1 cellular context compared by ENCODE assay signal in genomic region chr16:28950648-28951409, GRCh38.
A peak's percentile ranks its signal among the peaks of the same experiment; 100 is the strongest.
TF ChIP-seq lines count a peak whose summit lies in the region.

Gene NFATC2IP (plus strand): TSS chr16:28950937. CDS start chr16:28951012, 75 bp downstream.

TF ChIP-seq in SK-N-SH, 30 proteins besides CTCF, POLR2A, EP300 and RAD21 (continued from another document):
- TF ChIP-seq ZBTB33 (IDR thresholded peaks at IDR 0.05; ENCODE audit: borderline replicate concordance, low read depth) (no peak), MXI1 (IDR thresholded peaks at IDR 0.05; ENCODE audit: low read depth, low read length) (peak; percentile 77)
